Comparison of ENCODE assay signal across 14 cellular contexts in the genomic region with DNA sequence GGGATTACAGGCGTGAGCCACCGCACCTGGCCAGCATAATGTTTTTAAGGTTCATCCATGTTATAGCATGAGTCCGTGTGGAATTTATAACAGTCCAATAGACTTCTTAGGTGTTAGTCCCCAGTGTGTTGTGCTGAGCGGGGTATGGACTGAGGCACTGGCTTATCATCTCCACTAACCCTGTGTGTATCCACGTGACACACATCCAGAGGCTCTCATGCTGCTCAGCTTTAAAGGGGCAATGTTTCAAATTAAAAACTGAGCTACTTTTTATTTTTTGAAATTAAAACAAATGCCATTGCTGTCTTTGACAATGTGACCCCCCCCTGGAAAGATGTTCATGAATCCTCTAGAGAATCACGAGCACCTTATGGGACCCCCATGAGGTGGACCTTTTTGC.
"Had no signal": no experiment of that assay in that cellular context is flagged by ENCODE, and none has a peak within 500 bp of the region (broad histone marks: within the 10 kb centered on the region; RNA-seq: fewer than 3 reads in every experiment).

No MANE protein-coding gene starts in this region.

- ATAC-seq: left ventricle myocardium superior; naive thymus-derived CD8-positive, alpha-beta T cell; stimulated activated naive CD8-positive, alpha-beta T cell treated with anti-CD3 and anti-CD28 coated beads, Interleukin-15, Interleukin-2, amounts not matched to agents 100 U/mL and 50 U/mL, for 24 hours had no signal

- H3K9me3 ChIP-seq: neutrophil had no signal

- H3K27ac ChIP-seq: neutrophil had no signal

- H3K27me3 ChIP-seq: neutrophil had no signal

- H3K4me3 ChIP-seq: skin epidermis had no signal

- DNase-seq: activated CD4-positive, alpha-beta T cell treated with anti-CD3 and anti-CD28 coated beads, Interleukin-2, amount 50 U/mL, for 1 hour; activated CD8-positive, alpha-beta memory T cell treated with anti-CD3 and anti-CD28 coated beads for 24 hours; activated gamma-delta T cell treated with Interleukin-2 at 50 U/mL for 16 hours; activated naive CD8-positive, alpha-beta T cell treated with anti-CD3 and anti-CD28 coated beads for 36 hours; amygdala; effector CD8-positive, alpha-beta T cell; head of caudate nucleus; left ventricle myocardium superior; naive thymus-derived CD8-positive, alpha-beta T cell; stimulated activated CD4-positive, alpha-beta T cell treated with anti-CD3 and anti-CD28 coated beads, Interleukin-4, amount 100 ng/mL, for 24 hours; stimulated activated CD8-positive, alpha-beta memory T cell treated with anti-CD3 and anti-CD28 coated beads, Interleukin-4, amount 100 ng/mL, for 48 hours; stimulated activated naive CD8-positive, alpha-beta T cell treated with anti-CD3 and anti-CD28 coated beads, Interleukin-15, Interleukin-2, amounts not matched to agents 100 U/mL and 50 U/mL, for 24 hours had no signal

- H3K36me3 ChIP-seq: neutrophil had no signal
